Comparison of ENCODE assay signal across 1 cellular context in the genomic region with DNA sequence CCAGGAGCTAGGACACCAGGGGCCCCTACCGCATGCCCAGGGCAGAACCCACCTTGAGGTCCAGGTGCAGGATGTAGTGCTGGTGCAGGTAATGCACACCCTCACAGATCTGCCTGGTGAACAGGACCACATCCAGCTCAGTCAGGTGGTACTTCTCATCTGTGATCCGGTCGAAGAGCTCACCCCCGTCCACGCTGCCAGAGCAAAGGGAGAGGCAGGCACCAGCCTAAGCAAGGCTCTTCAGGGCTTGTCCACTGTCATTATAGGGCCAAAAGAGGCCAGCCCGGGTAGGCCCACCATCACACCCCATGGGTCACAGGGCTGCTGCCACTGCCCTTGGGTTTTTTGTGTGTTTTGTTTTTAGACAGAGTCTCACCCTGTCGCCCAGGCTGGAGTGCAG.
TF ChIP-seq lines count a peak whose summit lies in the region.

No MANE protein-coding gene starts in this region.

TF ChIP-seq in H1, 55 proteins besides CTCF, POLR2A, EP300 and RAD21:
- no peak for TF ChIP-seq CBX5 (IDR thresholded peaks at IDR 0.05; ENCODE audit: low read depth, low read length)
- TF ChIP-seq E2F6 (IDR thresholded peaks at IDR 0.05), result no peak
- TF ChIP-seq CHD1 (IDR thresholded peaks at IDR 0.05; ENCODE audit: low read depth, low read length), result no peak
